8 cellular contexts compared by ENCODE assay signal in the genomic region with DNA sequence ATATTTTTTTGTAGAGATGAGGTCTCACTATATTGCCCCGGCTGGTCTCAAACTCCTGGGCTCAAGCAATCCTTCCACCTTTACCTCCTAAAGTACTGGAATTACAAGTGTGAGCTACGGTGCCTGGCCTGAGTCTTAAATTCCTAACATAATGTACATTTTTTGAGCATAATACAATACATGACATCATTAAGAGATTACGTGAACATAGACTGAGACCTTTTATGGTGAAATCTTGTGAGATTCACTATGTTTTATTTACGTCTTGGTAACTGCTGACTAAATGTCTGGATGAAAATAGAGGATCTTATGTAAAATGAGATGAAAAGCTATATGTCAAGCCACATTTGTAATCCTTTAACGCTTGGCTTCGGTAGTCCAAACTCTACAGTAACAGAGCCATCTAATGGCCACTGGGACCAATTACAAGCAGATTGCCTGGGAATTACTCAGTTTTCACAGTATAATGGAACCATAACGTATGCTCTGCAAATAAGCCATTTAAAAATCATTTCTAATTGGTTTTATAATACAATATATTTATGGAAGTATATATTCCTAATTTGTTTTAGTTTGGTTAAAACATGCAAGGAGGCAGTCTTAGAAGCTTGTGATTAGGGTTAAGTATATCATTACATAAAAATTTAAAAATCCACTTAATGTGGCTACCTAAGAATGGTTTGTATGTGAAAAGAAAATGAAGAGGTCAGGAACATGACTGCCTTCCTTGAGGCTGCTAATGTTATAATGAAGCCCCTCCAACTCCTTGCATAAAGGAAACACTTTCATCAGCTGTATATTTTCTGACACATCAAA. TPM values are rescaled to one million over a fixed set of nuclear protein-coding genes. Genes with fewer than 3 reads are reported as not detected.
DNase-seq lines count a peak whose midpoint lies in the region; ATAC-seq and TF ChIP-seq lines count a peak whose summit lies in the region.

No MANE protein-coding gene starts in this region.

- no peaks in the 10 kb centered on the region for H3K9me2 ChIP-seq in SK-N-SH

- peak; percentile 100 for TF ChIP-seq RAD21 in SK-N-SH (IDR thresholded peaks at IDR 0.05; ENCODE audit: low read length)

- peak; percentile 47 for ATAC-seq in lung (ENCODE audit: insufficient read depth, low FRiP score)

- peaks cover 28% of the 10 kb centered on the region for H3F3A ChIP-seq in SK-N-SH (replicated peaks; ENCODE audit: insufficient read depth)

- intact Hi-C loops in A673 (cut with micrococcal nuclease; ENCODE audit: unreplicated experiment) (loop anchor here (2.0 to 5.0 kb wide), 2 partner anchors 87 to 373 kb away; no protein-coding TSS in a partner anchor), dorsolateral prefrontal cortex (cut with DNase I) (loop anchor here (1.0 to 5.0 kb wide), 2 partner anchors 86 to 88 kb away; no protein-coding TSS in a partner anchor), thyroid gland (cut with DNase I) (loop anchor here (5.0 kb wide), 1 partner anchor 88 kb away; no protein-coding TSS in a partner anchor)

- POLR2A ChIA-PET in A673 (lab: Charles Lee; ENCODE audit: low non-redundant PET), result no interaction called here
- POLR2A ChIA-PET in SK-N-SH (lab: Yijun Ruan, JAX), result interaction anchor here (0.6 to 0.9 kb wide), 3 partner anchors 20 to 126 kb away, joined by 3 read pairs; a partner anchor contains a TSS

- H3K4me1 ChIP-seq in A673 (ENCODE audit: insufficient read depth, low read length, poor library complexity, severe bottlenecking), result no peaks in the 10 kb centered on the region
- H3K4me1 ChIP-seq in SK-N-SH (ENCODE audit: control insufficient read depth in 1 of 2, insufficient read depth in 2 of 2, low read depth in 1 of 2, low read length in 1 of 2), result peaks cover 1 to 18% of the 10 kb centered on the region in 2 experiments; a peak in 3 of 4 replicates
- H3K4me1 ChIP-seq in lung (ENCODE audit: control insufficient read depth in 2 of 2, insufficient read depth in 2 of 2, low read length in 2 of 2), result peaks cover 0 to 1% of the 10 kb centered on the region in 2 donors
- H3K4me1 ChIP-seq in thyroid gland, result peaks cover 0 to 3% of the 10 kb centered on the region in 2 donors

- peak overlapping the region; percentile 50 for H3K4me2 ChIP-seq in SK-N-SH

- H3K27ac ChIP-seq in A673 (ENCODE audit: low read depth, low read length, poor library complexity, severe bottlenecking), result no peak overlapping the region
- peak overlapping the region in 1 of 2 experiments; percentile 67; a peak in 2 of 4 replicates for H3K27ac ChIP-seq in SK-N-SH (ENCODE audit: low read depth in 2 of 2, low read length in 1 of 2)
- H3K27ac ChIP-seq in dorsolateral prefrontal cortex, result peak overlapping the region in 9 of 59 donors; percentile 7 to 56 (median 30)
- no peak overlapping the region for H3K27ac ChIP-seq in lung (ENCODE audit: low read depth in 1 of 2, low read length in 1 of 2)
- peak overlapping the region in 2 of 3 donors; percentile 20 to 28 for H3K27ac ChIP-seq in thyroid gland

- no TSS peak for BruUV-seq in A673 (replicated peaks; lab: Mats Ljungman, UMichigan)

- H3K79me2 ChIP-seq in SK-N-SH (ENCODE audit: insufficient read depth), result no peaks in the 10 kb centered on the region

- H3K4me3 ChIP-seq in A673 (ENCODE audit: low read depth, low read length, poor library complexity, severe bottlenecking) (no peak overlapping the region), GM06990 (replicated peaks; ENCODE audit: low read depth, low read length) (no peak overlapping the region), SK-N-SH (ENCODE audit: low read depth in 2 of 2, low read length in 1 of 2) (no peak overlapping the region), dorsolateral prefrontal cortex (peak overlapping the region in 7 of 59 donors; percentile 3 to 31 (median 12)), lung (no peak overlapping the region), thyroid gland (replicated peaks in 1 of 3) (no peak overlapping the region)

- H3K9ac ChIP-seq in SK-N-SH, result peak overlapping the region; percentile 38; the same call in 1 of the 2 replicates

- H4K20me1 ChIP-seq in SK-N-SH (ENCODE audit: insufficient read depth), result no peaks in the 10 kb centered on the region

- CTCF ChIA-PET in A673 (lab: Charles Lee) (interaction anchor here (0.6 to 1.0 kb wide), 3 partner anchors 126 to 1675 kb away, joined by 3 read pairs; a partner anchor contains a TSS), SK-N-SH (lab: Yijun Ruan, JAX) (interaction anchor here (0.6 to 8.1 kb wide), 65 partner anchors 9 to 373 kb away, joined by 3 to 279 read pairs (median 4); a partner anchor contains a TSS)

- H3K9me3 ChIP-seq in A673 (ENCODE audit: low read depth, low read length, poor library complexity, severe bottlenecking) (peaks cover under 1% of the 10 kb centered on the region), SK-N-SH (peaks cover 7% of the 10 kb centered on the region), lung (ENCODE audit: control insufficient read depth in 2 of 2, insufficient read depth in 1 of 2, low read length in 1 of 2) (no peaks in the 10 kb centered on the region), thyroid gland (no peaks in the 10 kb centered on the region)

- WGBS in SK-N-SH (ENCODE audit: low lambda C conversion rate), result 13% methylated on average over 7 of the region's 7 CpGs
- 27 to 37% methylated on average over 7 of the region's 7 CpGs for WGBS in lung, 2 donors
- 43 to 48% methylated on average over 7 of the region's 7 CpGs for WGBS in thyroid gland, 2 donors

- no peak for TF ChIP-seq EP300 in SK-N-SH (IDR thresholded peaks at IDR 0.05; ENCODE audit: borderline replicate concordance in 1 of 2, low read depth in 1 of 2, low read length in 1 of 2)

- no peaks in the 10 kb centered on the region for H3K27me3 ChIP-seq in A673 (replicated peaks; ENCODE audit: insufficient read depth, low read depth, low read length, poor library complexity)
- H3K27me3 ChIP-seq in GM06990 (replicated peaks; ENCODE audit: control insufficient read depth, insufficient read depth, low read length), result no peaks in the 10 kb centered on the region
- H3K27me3 ChIP-seq in SK-N-SH (ENCODE audit: insufficient read depth), result no peaks in the 10 kb centered on the region
- H3K27me3 ChIP-seq in dorsolateral prefrontal cortex, result no peaks in the 10 kb centered on the region
- no peaks in the 10 kb centered on the region for H3K27me3 ChIP-seq in lung (ENCODE audit: control insufficient read depth, insufficient read depth)
- H3K27me3 ChIP-seq in thyroid gland, result no peaks in the 10 kb centered on the region

- no peaks in the 10 kb centered on the region for H3K36me3 ChIP-seq in A673 (ENCODE audit: insufficient read depth, low read length, poor library complexity, severe bottlenecking)
- no peaks in the 10 kb centered on the region for H3K36me3 ChIP-seq in GM06990 (ENCODE audit: control insufficient read depth, insufficient read depth, low read length)
- H3K36me3 ChIP-seq in SK-N-SH (replicated peaks in 1 of 2; ENCODE audit: control insufficient read depth in 1 of 2, insufficient read depth in 2 of 2, low read length in 1 of 2), result peaks cover 0 to 4% of the 10 kb centered on the region in 2 experiments
- no peaks in the 10 kb centered on the region for H3K36me3 ChIP-seq in lung (ENCODE audit: control insufficient read depth in 2 of 2, insufficient read depth in 2 of 2, low read length in 2 of 2)
- H3K36me3 ChIP-seq in thyroid gland, result peaks cover 3 to 6% of the 10 kb centered on the region in 2 donors

- DNase-seq in A673 (ENCODE audit: low spot score) (peak; percentile 67), GM06990 (ENCODE audit: extremely low read depth, insufficient read length) (no peak), NCI-H1092 (lab: John Stamatoyannopoulos, UW) (peak; percentile 36), SK-N-SH (peak; percentile 80), dorsolateral prefrontal cortex (peak in 3 of 10 donors; percentile 23 to 53 (median 43)), lung (ENCODE audit: low spot score) (no peak), thyroid gland (peak in 1 of 2 donors; percentile 32)
- no peak for DNase-seq in activated CD8-positive, alpha-beta memory T cell treated with anti-CD3 and anti-CD28 coated beads, Interleukin-2, amount 50 U/mL, for 48 hours

- TF ChIP-seq POLR2A in thyroid gland (IDR thresholded peaks at IDR 0.05), result no peak

- peak overlapping the region; percentile 45 for H2AFZ ChIP-seq in SK-N-SH (ENCODE audit: low read depth)

- peak; percentile 73 for TF ChIP-seq CTCF in A673 (conservative IDR thresholded peaks at IDR 0.05; ENCODE audit: low read depth, low read length)
- peak; percentile 70 for TF ChIP-seq CTCF in GM06990 (IDR thresholded peaks at IDR 0.05; ENCODE audit: insufficient read depth, low read length, poor library complexity, severe bottlenecking)
- peak; percentile 99 for TF ChIP-seq CTCF in SK-N-SH (IDR thresholded peaks at IDR 0.05)
- TF ChIP-seq CTCF in dorsolateral prefrontal cortex (IDR thresholded peaks at IDR 0.05 in 54 of 56, conservative IDR thresholded peaks at IDR 0.05 in 2 of 56; ENCODE audit: low read depth in 1 of 56, partially characterized antibody in 56 of 56), result peak; percentile 64 to 98 (median 86)
- TF ChIP-seq CTCF in lung (IDR thresholded peaks at IDR 0.05; ENCODE audit: control extremely low read depth, extremely low read depth), result peak; percentile 85
- TF ChIP-seq CTCF in thyroid gland (IDR thresholded peaks at IDR 0.05), result peak; percentile 37 to 89 (median 76)

TF ChIP-seq in SK-N-SH, 30 proteins besides CTCF, POLR2A, EP300 and RAD21 (continues in another document):
- TF ChIP-seq NRF1 (IDR thresholded peaks at IDR 0.05; ENCODE audit: low read depth, low read length) (no peak), FOXM1 (IDR thresholded peaks at IDR 0.05; ENCODE audit: low read depth) (no peak), TCF12 (IDR thresholded peaks at IDR 0.05) (peak; percentile 34; the same call in 1 of the 2 replicates)

RNA-seq across cellular contexts. Expression of a gene that starts 8.1 kb away (rescaled TPM):
- total RNA-seq in A673 (2021) (0.66 TPM in 1 of 2 replicates, not detected in the other), dorsolateral prefrontal cortex (10 to 100 TPM in 4 of 120 experiments, 1 to 10 TPM in 114, under 1 TPM in 2; 0.79 to 14.6 (median 3.8) TPM), lung (10 to 100 TPM in 1 of 2 donors, 1 to 10 TPM in 1; 5.6 to 21.4 TPM), thyroid gland (10 to 100 TPM; 26.5 to 94.1 (median 48.1) TPM)
- polyA plus RNA-seq in SK-N-SH (2012; rRNA removed) (0.16 and 0.36 TPM in 2 replicates), lung (1 to 10 TPM in 1 of 2 donors, under 1 TPM in 1; 0.56 to 1.7 TPM)
- 0.09 and 0.28 TPM in 2 replicates for polyA plus RNA-seq in SK-N-SH (2012; cell fraction: cytosol; rRNA removed)
- 0.21 and 0.45 TPM in 2 replicates for polyA plus RNA-seq in SK-N-SH (2012; cell fraction: nucleus; rRNA removed)

Comparison
In these comparisons a context has a peak if more than half of its experiments do, and no peak if none do; other contexts are left out.
1. DNase-seq: peak in A673 (single experiment), NCI-H1092 (single experiment) and SK-N-SH (single experiment); none in GM06990 (single experiment), lung (single experiment) and activated CD8-positive, alpha-beta memory T cell treated with anti-CD3 and anti-CD28 coated beads, Interleukin-2, amount 50 U/mL, for 48 hours (single experiment).
2. H3K27ac ChIP-seq: peak in thyroid gland (2 of 3); none in A673 (single experiment) and lung (0 of 2).
3. Peak in every context shown above with its lines, with median percentiles within 50 percentile points of each other: CTCF ChIP-seq.